Comparison of ENCODE assay signal across 8 cellular contexts in genomic region chr5:152142845-152143469, GRCh38.
DNase-seq lines count a peak whose midpoint lies in the region; ATAC-seq, FAIRE-seq and TF ChIP-seq lines count a peak whose summit lies in the region.

No MANE protein-coding gene starts in this region.

- peaks cover 4% of the 10 kb centered on the region for H3K27me3 Mint-ChIP-seq in memory B cell

- no peaks in the 10 kb centered on the region for H3K36me3 Mint-ChIP-seq in memory B cell

- no peak overlapping the region for H3K27ac ChIP-seq in dorsolateral prefrontal cortex

- TF ChIP-seq CTCF in dorsolateral prefrontal cortex (IDR thresholded peaks at IDR 0.05 in 54 of 56, conservative IDR thresholded peaks at IDR 0.05 in 2 of 56; ENCODE audit: low read depth in 1 of 56, partially characterized antibody in 56 of 56), result peak; percentile 52 to 90 (median 81)

- no peak overlapping the region for H3K4me3 Mint-ChIP-seq in memory B cell

- ATAC-seq in HG03045 (IDR thresholded peaks at IDR 0.05; ENCODE audit: unreplicated experiment) (peak; percentile 85), memory B cell (ENCODE audit: low read depth) (peak; percentile 72)

- DNase-seq in A172 (ENCODE audit: low spot score) (peak; percentile 77), GM18507 (ENCODE audit: extremely low spot score, insufficient read length, low read depth) (peak; percentile 35), NCI-H460 (ENCODE audit: extremely low read depth, low read depth) (peak; percentile 49), dorsolateral prefrontal cortex (peak in 8 of 10 donors; percentile 32 to 66 (median 54)), memory B cell (ENCODE audit: low spot score in 2 of 2) (peak; percentile 62 to 75)
- peak; percentile 35 to 48 for DNase-seq in activated CD4-positive, alpha-beta T cell treated with anti-CD3 and anti-CD28 coated beads, Interleukin-2, amount 50 U/mL, for 24 hours (ENCODE audit: low read depth in 1 of 2, low spot score in 1 of 2)
- peak; percentile 9 to 30 for DNase-seq in stimulated activated CD8-positive, alpha-beta memory T cell treated with anti-CD3 and anti-CD28 coated beads, Interleukin-4, amount 100 ng/mL, for 1 hour (ENCODE audit: low read depth in 2 of 2, low spot score in 1 of 2)

- peaks cover 11% of the 10 kb centered on the region for H3K4me1 Mint-ChIP-seq in memory B cell

- FAIRE-seq in GM18507 (lab: Jason Lieb, UNC), result peak; percentile 87

- H3K27ac Mint-ChIP-seq in memory B cell, result no peak overlapping the region

- no peak overlapping the region for H3K4me3 ChIP-seq in dorsolateral prefrontal cortex

- peaks cover 0 to 4% (median 0%) of the 10 kb centered on the region in 45 donors for H3K27me3 ChIP-seq in dorsolateral prefrontal cortex

- intact Hi-C loops in dorsolateral prefrontal cortex (cut with DNase I), result loop anchor here (2.0 to 10.0 kb wide), 4 partner anchors 212 to 369 kb away; no protein-coding TSS in a partner anchor

- H3K9me3 Mint-ChIP-seq in memory B cell, result no peaks in the 10 kb centered on the region

Comparison
In these comparisons a context has a peak if more than half of its experiments do, and no peak if none do; other contexts are left out.
1. DNase-seq: peak in every context shown above with its lines; median percentile 77 in A172; 68 in memory B cell; 54 in dorsolateral prefrontal cortex; 49 in NCI-H460; 42 in activated CD4-positive, alpha-beta T cell treated with anti-CD3 and anti-CD28 coated beads, Interleukin-2, amount 50 U/mL, for 24 hours; 35 in GM18507; 20 in stimulated activated CD8-positive, alpha-beta memory T cell treated with anti-CD3 and anti-CD28 coated beads, Interleukin-4, amount 100 ng/mL, for 1 hour.